ENCODE assay signal across 12 cellular contexts in the genomic region with DNA sequence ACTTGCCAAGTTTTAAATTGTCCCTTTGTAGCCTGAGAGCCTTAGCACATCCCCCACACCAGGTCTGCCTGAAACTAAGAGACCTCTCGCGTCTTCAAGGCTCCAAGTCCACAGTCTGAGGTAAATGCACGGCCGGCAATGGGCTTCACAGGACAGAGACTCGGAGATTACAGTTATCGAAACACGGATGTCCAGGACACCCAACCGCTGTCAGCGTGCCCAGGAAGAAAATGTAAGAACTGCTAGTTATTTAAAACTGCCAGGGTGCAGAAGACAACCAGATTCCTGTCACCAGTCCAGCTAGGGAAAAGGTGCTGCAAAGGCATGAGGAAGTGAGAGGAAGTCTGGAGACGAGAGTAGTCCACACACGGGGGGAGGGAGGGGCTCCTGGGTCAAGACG. TPM values are rescaled to one million over a fixed set of nuclear protein-coding genes. Genes with fewer than 3 reads are reported as not detected.
A peak's percentile ranks its signal among the peaks of the same experiment; 100 is the strongest.
DNase-seq lines count a peak whose midpoint lies in the region; ATAC-seq and TF ChIP-seq lines count a peak whose summit lies in the region.
"Had no signal": no experiment of that assay in that cellular context is flagged by ENCODE, and none has a peak within 500 bp of the region (broad histone marks: within the 10 kb centered on the region; RNA-seq: fewer than 3 reads in every experiment).

No MANE protein-coding gene starts in this region.

- DNase-seq in breast epithelium (ENCODE audit: low spot score in 2 of 2) (peak in 1 of 2 donors; percentile 24), MCF 10A (ENCODE audit: unreplicated experiment) (no peak), epithelial cell of proximal tubule (ENCODE audit: low read depth) (no peak), uterus (peak; percentile 26 to 50), NCI-H2107 treated with DMSO at 0.1 percent for 48 hours (lab: John Stamatoyannopoulos, UW; ENCODE audit: unreplicated experiment) (no peak), epidermal melanocyte (ENCODE audit: insufficient read length, low spot score) (no peak)
- DNase-seq in effector memory CD8-positive, alpha-beta T cell = no peak
- DNase-seq: activated T-cell treated with anti-CD3 and anti-CD28 coated beads for 4 hours, KG1, NCI-H524 had no signal

- no peaks in the 10 kb centered on the region for H3K27me3 ChIP-seq in breast epithelium
- H3K27me3 ChIP-seq in uterus = no peaks in the 10 kb centered on the region

- TF ChIP-seq POLR2A in breast epithelium (IDR thresholded peaks at IDR 0.05) (no peak), uterus (IDR thresholded peaks at IDR 0.05) (no peak)

- CTCF ChIA-PET in MCF 10A (lab: Yijun Ruan, JAX) = no interaction called here

- WGBS in mesodermal cell (ENCODE audit: insufficient coverage in 2 of 2), 2 experiments = 93% methylated on average over 10 to 11 of the region's 12 CpGs

- intact Hi-C loops in breast epithelium (cut with DNase I; ENCODE audit: low total_unique reads) (no loop called here), MCF 10A (cut with micrococcal nuclease) (no loop called here), uterus (cut with DNase I; ENCODE audit: low total_unique reads) (no loop called here)

- peak overlapping the region; percentile 30 to 58 (median 41) for H3K4me3 ChIP-seq in breast epithelium
- peak overlapping the region; percentile 59 for H3K4me3 ChIP-seq in epithelial cell of proximal tubule (ENCODE audit: low read depth, low read length)
- H3K4me3 ChIP-seq in mesodermal cell (ENCODE audit: extremely low read depth, insufficient read depth, low read length, poor library complexity, severe bottlenecking) = no peak overlapping the region
- peak overlapping the region; percentile 23 to 39 for H3K4me3 ChIP-seq in uterus

- ATAC-seq in effector memory CD8-positive, alpha-beta T cell (replicated peaks) = no peak

- POLR2A ChIA-PET in MCF 10A (lab: Yijun Ruan, JAX) = no interaction called here

- no peaks in the 10 kb centered on the region for H3K36me3 Mint-ChIP-seq in MCF 10A (ENCODE audit: insufficient read depth, unreplicated experiment)
- no peaks in the 10 kb centered on the region for H3K36me3 Mint-ChIP-seq in effector memory CD8-positive, alpha-beta T cell (ENCODE audit: insufficient read depth)

- H3K4me1 ChIP-seq in breast epithelium = no peaks in the 10 kb centered on the region
- peaks cover 5% of the 10 kb centered on the region for H3K4me1 ChIP-seq in mesodermal cell (ENCODE audit: control insufficient read depth, insufficient read depth, low read length, poor library complexity, severe bottlenecking)
- H3K4me1 ChIP-seq in uterus = no peaks in the 10 kb centered on the region

- H3K36me3 ChIP-seq in breast epithelium = no peaks in the 10 kb centered on the region
- no peaks in the 10 kb centered on the region for H3K36me3 ChIP-seq in mesodermal cell (ENCODE audit: control insufficient read depth, insufficient read depth, low read length)
- no peaks in the 10 kb centered on the region for H3K36me3 ChIP-seq in uterus

- H3K9me3 ChIP-seq in breast epithelium (no peaks in the 10 kb centered on the region), mesodermal cell (ENCODE audit: control insufficient read depth, low read length) (no peaks in the 10 kb centered on the region), uterus (no peaks in the 10 kb centered on the region)

- H3K9me3 Mint-ChIP-seq in MCF 10A (ENCODE audit: unreplicated experiment) = no peaks in the 10 kb centered on the region
- no peaks in the 10 kb centered on the region for H3K9me3 Mint-ChIP-seq in effector memory CD8-positive, alpha-beta T cell
- H3K9me3 Mint-ChIP-seq: central memory CD8-positive, alpha-beta T cell had no signal

- H3K4me1 Mint-ChIP-seq in MCF 10A (ENCODE audit: insufficient read depth, unreplicated experiment) = peaks cover 18% of the 10 kb centered on the region
- H3K4me1 Mint-ChIP-seq in effector memory CD8-positive, alpha-beta T cell (ENCODE audit: low read depth in 2 of 2) = peaks cover 29 to 50% of the 10 kb centered on the region in 2 donors

- no peaks in the 10 kb centered on the region for H3K27me3 Mint-ChIP-seq in MCF 10A (ENCODE audit: insufficient read depth, unreplicated experiment)
- H3K27me3 Mint-ChIP-seq in effector memory CD8-positive, alpha-beta T cell = no peaks in the 10 kb centered on the region
- H3K27me3 Mint-ChIP-seq: central memory CD8-positive, alpha-beta T cell had no signal

- no peak for TF ChIP-seq CTCF in breast epithelium (IDR thresholded peaks at IDR 0.05)
- no peak for TF ChIP-seq CTCF in MCF 10A (IDR thresholded peaks at IDR 0.05; ENCODE audit: unreplicated experiment)
- no peak for TF ChIP-seq CTCF in epithelial cell of proximal tubule (conservative IDR thresholded peaks at IDR 0.05; ENCODE audit: low read depth, low read length)
- no peak for TF ChIP-seq CTCF in uterus (IDR thresholded peaks at IDR 0.05)

- H3K27ac ChIP-seq in breast epithelium (peak overlapping the region; percentile 69 to 83), mesodermal cell (ENCODE audit: low read depth, low read length, severe bottlenecking) (peak overlapping the region; percentile 17), uterus (peak overlapping the region; percentile 67 to 68)

- BruUV-seq in MCF 10A (replicated peaks; lab: Mats Ljungman, UMichigan) = no TSS peak

- no peak overlapping the region for H3K27ac Mint-ChIP-seq in MCF 10A (ENCODE audit: low read depth, unreplicated experiment)
- no peak overlapping the region for H3K27ac Mint-ChIP-seq in effector memory CD8-positive, alpha-beta T cell

- H3K4me3 Mint-ChIP-seq in MCF 10A (ENCODE audit: unreplicated experiment) = no peak overlapping the region
- no peak overlapping the region for H3K4me3 Mint-ChIP-seq in effector memory CD8-positive, alpha-beta T cell
- H3K4me3 Mint-ChIP-seq: central memory CD8-positive, alpha-beta T cell had no signal

RNA-seq across cellular contexts. Expression of gene ZNF827, which starts 28.9 kb away (rescaled TPM):
- 10 to 100 TPM; 18.6 to 21.1 (median 19.0) TPM for total RNA-seq in breast epithelium
- 11.3 and 22.4 TPM in 2 replicates for total RNA-seq in MCF 10A (2022)
- total RNA-seq in epithelial cell of proximal tubule = 14.1 and 17.4 TPM in 2 replicates
- polyA plus RNA-seq in mesodermal cell (2013, experiment 1 of 2) = 16.4 TPM
- 10.0 TPM for polyA plus RNA-seq in mesodermal cell (2013, experiment 2 of 2)
- total RNA-seq in uterus = 10 to 100 TPM in 2 of 4 donors, 1 to 10 TPM in 2; 2.9 to 33.1 (median 14.2) TPM

Comparison
In these comparisons a context has a peak if more than half of its experiments do, and no peak if none do; other contexts are left out.
1. DNase-seq: peak in uterus (2 of 2); none in MCF 10A (single experiment), epithelial cell of proximal tubule (single experiment), effector memory CD8-positive, alpha-beta T cell (0 of 3), NCI-H2107 treated with DMSO at 0.1 percent for 48 hours (single experiment) and epidermal melanocyte (single experiment).
2. H3K27ac ChIP-seq: peak in every context shown above with its lines; median percentile 76 in breast epithelium; 68 in uterus; 17 in mesodermal cell.